In genomic region chrX:9117851-9118250, GRCh38 we compare ENCODE assay signal across 16 cellular contexts.
A peak's percentile ranks its signal among the peaks of the same experiment; 100 is the strongest.
DNase-seq lines count a peak whose midpoint lies in the region; ATAC-seq and TF ChIP-seq lines count a peak whose summit lies in the region.
"Had no signal": no experiment of that assay in that cellular context is flagged by ENCODE, and none has a peak within 500 bp of the region (broad histone marks: within the 10 kb centered on the region; RNA-seq: fewer than 3 reads in every experiment).

No MANE protein-coding gene starts in this region.

- DNase-seq in AG08395 (ENCODE audit: low spot score) (peak; percentile 24), EL (peak; percentile 27), IMR-90 (peak; percentile 27), fibroblast of mammary gland (ENCODE audit: low read depth) (peak; percentile 3), G401 (ENCODE audit: low spot score) (no peak), immature natural killer cell (no peak), dorsolateral prefrontal cortex (no peak)
- DNase-seq: CD8-positive, alpha-beta T cell; COR-L47; DND-41; HCEC 1CT; KG1 had no signal

- no peak overlapping the region for H4K91ac ChIP-seq in IMR-90 (ENCODE audit: insufficient read depth, low read depth, low read length)

- H3K4ac ChIP-seq in IMR-90 (ENCODE audit: low read depth, low read length): no peak overlapping the region

- no peak overlapping the region for H2BK5ac ChIP-seq in IMR-90 (ENCODE audit: low read depth, low read length, poor library complexity, severe bottlenecking)

- no peak overlapping the region for H3K27ac Mint-ChIP-seq in immature natural killer cell
- H3K27ac Mint-ChIP-seq: CD14-positive monocyte; CD8-positive, alpha-beta T cell had no signal

- H3K4me1 Mint-ChIP-seq in immature natural killer cell: peaks cover 0 to 2% of the 10 kb centered on the region in 2 donors

- H3K27me3 Mint-ChIP-seq in immature natural killer cell (ENCODE audit: low read depth in 3 of 3): peaks cover 2 to 12% (median 8%) of the 10 kb centered on the region in 3 donors
- H3K27me3 Mint-ChIP-seq: IgD-negative memory B cell had no signal

- H3K9ac ChIP-seq in IMR-90 (ENCODE audit: low read depth, low read length): no peak overlapping the region

- ATAC-seq in IMR-90 (ENCODE audit: low read depth): 0 out of 2 replicates have a peak, but pooled peaks have one; percentile 40
- ATAC-seq in GM19452 (IDR thresholded peaks at IDR 0.05; ENCODE audit: unreplicated experiment): no peak
- ATAC-seq: CD8-positive, alpha-beta T cell had no signal

- POLR2A ChIA-PET in IMR-90 (lab: Charles Lee; ENCODE audit: unreplicated experiment): no interaction called here

- H2BK20ac ChIP-seq in IMR-90 (ENCODE audit: low read depth, low read length): no peak overlapping the region

- H3K79me1 ChIP-seq in IMR-90 (ENCODE audit: low read depth in 1 of 2, low read length in 2 of 2): no peaks in the 10 kb centered on the region

- no peak overlapping the region for H3K56ac ChIP-seq in IMR-90 (ENCODE audit: extremely low read depth, insufficient read depth, low read length)

- CTCF ChIA-PET in IMR-90 (lab: Yijun Ruan, JAX): no interaction called here

- peaks cover 2% of the 10 kb centered on the region; the same call in 1 of the 2 replicates for H3K4me1 ChIP-seq in IMR-90 (ENCODE audit: control insufficient read depth, insufficient read depth, low read length)

- TF ChIP-seq RAD21 in IMR-90 (IDR thresholded peaks at IDR 0.05; ENCODE audit: low read length): no peak

- TF ChIP-seq POLR2A in IMR-90 (IDR thresholded peaks at IDR 0.05; ENCODE audit: low read depth, low read length): no peak

- in situ Hi-C loops in IMR-90 (cut with MboI; ENCODE audit: low sequenced_read_pairs) (no loop called here), G401 (cut with HindIII; ENCODE audit: low sequenced_read_pairs) (no loop called here)

- H3K27me3 ChIP-seq in IMR-90 (ENCODE audit: control insufficient read depth, insufficient read depth, low read length): no peaks in the 10 kb centered on the region
- H3K27me3 ChIP-seq in dorsolateral prefrontal cortex: peaks cover 0 to 48% (median 5%) of the 10 kb centered on the region in 45 donors

- WGBS in IMR-90 (ENCODE audit: extremely low coverage in 2 of 2, insufficient read length in 1 of 2), 2 experiments: no CpG with 5 or more reads among the region's 1 CpG

- H3K18ac ChIP-seq in IMR-90 (ENCODE audit: low read depth, low read length): no peak overlapping the region

- BruUV-seq in IMR-90 (replicated peaks; lab: Mats Ljungman, UMichigan): no TSS peak

- H3K27ac ChIP-seq in IMR-90 (ENCODE audit: insufficient read depth, low read length) (no peak overlapping the region), dorsolateral prefrontal cortex (no peak overlapping the region)
- H3K27ac ChIP-seq: 22Rv1 had no signal

- intact Hi-C loops in IMR-90 (cut with micrococcal nuclease): no loop called here
- intact Hi-C loops in dorsolateral prefrontal cortex (cut with DNase I): no loop called here

- H2BK120ac ChIP-seq in IMR-90 (ENCODE audit: low read depth, low read length): no peak overlapping the region

- no peak overlapping the region for H3K23ac ChIP-seq in IMR-90 (ENCODE audit: low read depth, low read length)

- no peak overlapping the region for H2BK15ac ChIP-seq in IMR-90 (ENCODE audit: low read depth, low read length)

- H3K36me3 ChIP-seq in IMR-90 (ENCODE audit: control insufficient read depth, insufficient read depth, low read length): no peaks in the 10 kb centered on the region

- H3K9me3 Mint-ChIP-seq in immature natural killer cell: peaks cover 0 to 2% (median 0%) of the 10 kb centered on the region in 6 donors

- no peak for TF ChIP-seq CTCF in IMR-90 (conservative IDR thresholded peaks at IDR 0.05; ENCODE audit: low read depth, low read length)
- no peak for TF ChIP-seq CTCF in fibroblast of mammary gland (conservative IDR thresholded peaks at IDR 0.05; ENCODE audit: control insufficient read depth, insufficient read depth, low read depth, low read length)
- TF ChIP-seq CTCF in dorsolateral prefrontal cortex (IDR thresholded peaks at IDR 0.05 in 54 of 56, conservative IDR thresholded peaks at IDR 0.05 in 2 of 56; ENCODE audit: low read depth in 1 of 56, partially characterized antibody in 56 of 56): no peak

- no peak overlapping the region for H2AFZ ChIP-seq in IMR-90 (replicated peaks; ENCODE audit: low read length, poor library complexity)

- H3K4me3 Mint-ChIP-seq in immature natural killer cell: no peak overlapping the region
- H3K4me3 Mint-ChIP-seq: CD14-positive monocyte; CD8-positive, alpha-beta T cell; IgD-negative memory B cell had no signal

- H3K9me3 ChIP-seq in IMR-90 (ENCODE audit: control insufficient read depth, insufficient read depth, low read length): peaks cover 2% of the 10 kb centered on the region; the same call in 1 of the 2 replicates

- H3K36me3 Mint-ChIP-seq in immature natural killer cell: peaks cover 0 to 3% (median 0%) of the 10 kb centered on the region in 3 donors
- H3K36me3 Mint-ChIP-seq: CD14-positive monocyte; CD8-positive, alpha-beta T cell had no signal

- no peak overlapping the region for H3K4me3 ChIP-seq in IMR-90 (ENCODE audit: insufficient read depth, low read depth, low read length)
- H3K4me3 ChIP-seq in fibroblast of mammary gland (ENCODE audit: control insufficient read depth, low read depth, low read length): no peak overlapping the region
- H3K4me3 ChIP-seq in dorsolateral prefrontal cortex: no peak overlapping the region

- no peak overlapping the region for H2AK5ac ChIP-seq in IMR-90 (ENCODE audit: low read depth, low read length)

- dilution Hi-C loops in IMR-90 (cut with HindIII; ENCODE audit: low sequenced_read_pairs, unreplicated experiment): no loop called here

- no peak overlapping the region for H4K8ac ChIP-seq in IMR-90 (ENCODE audit: low read depth in 2 of 2, low read length in 2 of 2)

- H3K4me2 ChIP-seq in IMR-90 (ENCODE audit: low read depth, low read length): no peak overlapping the region

- no peak overlapping the region for H4K5ac ChIP-seq in IMR-90 (ENCODE audit: low read depth, low read length)

- 0 out of 2 replicates have a peak overlapping the region, but pooled peaks have one; percentile 3 for H3K14ac ChIP-seq in IMR-90 (replicated peaks; ENCODE audit: low read depth, low read length)

- H2AK9ac ChIP-seq in IMR-90 (replicated peaks; ENCODE audit: low read depth, low read length, poor library complexity): no peak overlapping the region

- no peaks in the 10 kb centered on the region for H4K20me1 ChIP-seq in IMR-90 (ENCODE audit: insufficient read depth, low read length)

- H3K9me1 ChIP-seq in IMR-90 (ENCODE audit: insufficient read depth, low read length): no peaks in the 10 kb centered on the region

TF ChIP-seq in IMR-90, 13 proteins besides CTCF, POLR2A, EP300 and RAD21:
- TF ChIP-seq CHD1 (IDR thresholded peaks at IDR 0.05; ENCODE audit: low read depth, low read length): no peak
- TF ChIP-seq FOS (IDR thresholded peaks at IDR 0.05; ENCODE audit: low read depth, low read length): no peak
- TF ChIP-seq RCOR1 (IDR thresholded peaks at IDR 0.05; ENCODE audit: insufficient replicate concordance, low read length): no peak
- no peak for TF ChIP-seq CEBPB (IDR thresholded peaks at IDR 0.05; ENCODE audit: low read depth, low read length)
- no peak for TF ChIP-seq RFX5 (IDR thresholded peaks at IDR 0.05; ENCODE audit: low read depth, low read length)
- TF ChIP-seq SMC3 (IDR thresholded peaks at IDR 0.05; ENCODE audit: low read depth, low read length): no peak
- TF ChIP-seq ELK1 (IDR thresholded peaks at IDR 0.05; ENCODE audit: borderline replicate concordance, low read depth, low read length): no peak
- TF ChIP-seq BHLHE40 (IDR thresholded peaks at IDR 0.05; ENCODE audit: low read depth, low read length): no peak
- TF ChIP-seq, protein P1, sequence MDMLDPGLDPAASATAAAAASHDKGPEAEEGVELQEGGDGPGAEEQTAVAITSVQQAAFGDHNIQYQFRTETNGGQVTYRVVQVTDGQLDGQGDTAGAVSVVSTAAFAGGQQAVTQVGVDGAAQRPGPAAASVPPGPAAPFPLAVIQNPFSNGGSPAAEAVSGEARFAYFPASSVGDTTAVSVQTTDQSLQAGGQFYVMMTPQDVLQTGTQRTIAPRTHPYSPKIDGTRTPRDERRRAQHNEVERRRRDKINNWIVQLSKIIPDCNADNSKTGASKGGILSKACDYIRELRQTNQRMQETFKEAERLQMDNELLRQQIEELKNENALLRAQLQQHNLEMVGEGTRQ (IDR thresholded peaks at IDR 0.05; ENCODE audit: low read depth, low read length): no peak
- no peak for TF ChIP-seq NFE2L2 (IDR thresholded peaks at IDR 0.05; ENCODE audit: low read depth, low read length)
TF ChIP-seq in IMR-90: peak in this region for 0.

Comparison
In these comparisons a context has a peak if more than half of its experiments do, and no peak if none do; other contexts are left out.
1. DNase-seq: peak in AG08395 (single experiment), EL (single experiment), IMR-90 (single experiment) and fibroblast of mammary gland (single experiment); none in G401 (single experiment), immature natural killer cell (0 of 3) and dorsolateral prefrontal cortex (0 of 10).